In the genomic region with DNA sequence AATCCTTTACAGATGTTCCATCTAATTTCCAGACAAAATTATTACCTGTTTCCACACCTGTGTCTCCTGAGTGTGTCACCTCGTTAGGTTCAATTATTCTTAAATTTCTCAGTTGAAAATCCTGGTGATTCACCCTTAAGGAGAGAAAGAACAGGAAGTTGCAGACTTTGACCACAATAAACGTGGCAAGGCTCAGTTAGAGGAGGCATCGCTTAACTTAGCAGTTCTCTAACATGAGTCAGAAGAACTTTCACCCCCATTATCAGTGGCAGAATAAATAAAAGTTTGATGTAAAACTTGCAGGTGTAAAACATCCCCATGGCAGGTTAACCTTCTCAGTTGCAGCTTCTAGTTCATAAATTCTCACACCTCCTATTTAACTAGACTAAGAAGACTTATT, we compare ENCODE assay signal across 9 cellular contexts. TPM values are rescaled to one million over a fixed set of nuclear protein-coding genes. Genes with fewer than 3 reads are reported as not detected.
DNase-seq lines count a peak whose midpoint lies in the region; ATAC-seq lines count a peak whose summit lies in the region.
"Had no signal": no experiment of that assay in that cellular context is flagged by ENCODE, and none has a peak within 500 bp of the region (broad histone marks: within the 10 kb centered on the region; RNA-seq: fewer than 3 reads in every experiment).

No MANE protein-coding gene starts in this region.

- H3K4me3 Mint-ChIP-seq in stimulated activated memory B cell treated with anti-CD40 and anti-IgM and Interleukin-4, amounts not matched to agents 10 μg/mL and 1 μg/mL and 100 μg/mL, for 72 hours = no peak overlapping the region
- H3K4me3 Mint-ChIP-seq: neural crest cell had no signal

- no peaks in the 10 kb centered on the region for H3K27me3 Mint-ChIP-seq in stimulated activated memory B cell treated with anti-CD40 and anti-IgM and Interleukin-4, amounts not matched to agents 10 μg/mL and 1 μg/mL and 100 μg/mL, for 72 hours

- ATAC-seq in HG03442 (IDR thresholded peaks at IDR 0.05; ENCODE audit: unreplicated experiment) = peak; percentile 52
- ATAC-seq in esophagus mucosa = peak; percentile 87
- no peak for ATAC-seq in stimulated activated memory B cell treated with anti-CD40 and anti-IgM and Interleukin-4, amounts not matched to agents 10 μg/mL and 1 μg/mL and 100 μg/mL, for 72 hours
- no peak for ATAC-seq in GM21367 (IDR thresholded peaks at IDR 0.05; ENCODE audit: unreplicated experiment)

- H3K36me3 Mint-ChIP-seq in stimulated activated memory B cell treated with anti-CD40 and anti-IgM and Interleukin-4, amounts not matched to agents 10 μg/mL and 1 μg/mL and 100 μg/mL, for 72 hours = peaks cover 55% of the 10 kb centered on the region

- H3K9me3 Mint-ChIP-seq in stimulated activated memory B cell treated with anti-CD40 and anti-IgM and Interleukin-4, amounts not matched to agents 10 μg/mL and 1 μg/mL and 100 μg/mL, for 72 hours = peaks cover 8% of the 10 kb centered on the region

- H3K4me1 Mint-ChIP-seq in stimulated activated memory B cell treated with anti-CD40 and anti-IgM and Interleukin-4, amounts not matched to agents 10 μg/mL and 1 μg/mL and 100 μg/mL, for 72 hours = peaks cover 81% of the 10 kb centered on the region
- H3K4me1 Mint-ChIP-seq: neural crest cell had no signal

- DNase-seq in GF-D8 (lab: John Stamatoyannopoulos, UW) (peak; percentile 69), T-helper 22 cell (ENCODE audit: low read depth) (peak; percentile 36), NCI-H1694 (lab: John Stamatoyannopoulos, UW) (no peak), GOT3 (lab: John Stamatoyannopoulos, UW) (no peak)

- H3K27ac Mint-ChIP-seq in stimulated activated memory B cell treated with anti-CD40 and anti-IgM and Interleukin-4, amounts not matched to agents 10 μg/mL and 1 μg/mL and 100 μg/mL, for 72 hours = peak overlapping the region; percentile 7

RNA-seq across cellular contexts. Expression of a gene that starts 8.3 kb away (rescaled TPM):
- total RNA-seq in esophagus mucosa = 45.7 TPM

Comparison
In these comparisons a context has a peak if more than half of its experiments do, and no peak if none do; other contexts are left out.
1. DNase-seq: peak in GF-D8 (single experiment) and T-helper 22 cell (single experiment); none in NCI-H1694 (single experiment) and GOT3 (single experiment).
2. ATAC-seq: peak in HG03442 (single experiment) and esophagus mucosa (single experiment); none in stimulated activated memory B cell treated with anti-CD40 and anti-IgM and Interleukin-4, amounts not matched to agents 10 μg/mL and 1 μg/mL and 100 μg/mL, for 72 hours (single experiment) and GM21367 (single experiment).